In the genomic region with DNA sequence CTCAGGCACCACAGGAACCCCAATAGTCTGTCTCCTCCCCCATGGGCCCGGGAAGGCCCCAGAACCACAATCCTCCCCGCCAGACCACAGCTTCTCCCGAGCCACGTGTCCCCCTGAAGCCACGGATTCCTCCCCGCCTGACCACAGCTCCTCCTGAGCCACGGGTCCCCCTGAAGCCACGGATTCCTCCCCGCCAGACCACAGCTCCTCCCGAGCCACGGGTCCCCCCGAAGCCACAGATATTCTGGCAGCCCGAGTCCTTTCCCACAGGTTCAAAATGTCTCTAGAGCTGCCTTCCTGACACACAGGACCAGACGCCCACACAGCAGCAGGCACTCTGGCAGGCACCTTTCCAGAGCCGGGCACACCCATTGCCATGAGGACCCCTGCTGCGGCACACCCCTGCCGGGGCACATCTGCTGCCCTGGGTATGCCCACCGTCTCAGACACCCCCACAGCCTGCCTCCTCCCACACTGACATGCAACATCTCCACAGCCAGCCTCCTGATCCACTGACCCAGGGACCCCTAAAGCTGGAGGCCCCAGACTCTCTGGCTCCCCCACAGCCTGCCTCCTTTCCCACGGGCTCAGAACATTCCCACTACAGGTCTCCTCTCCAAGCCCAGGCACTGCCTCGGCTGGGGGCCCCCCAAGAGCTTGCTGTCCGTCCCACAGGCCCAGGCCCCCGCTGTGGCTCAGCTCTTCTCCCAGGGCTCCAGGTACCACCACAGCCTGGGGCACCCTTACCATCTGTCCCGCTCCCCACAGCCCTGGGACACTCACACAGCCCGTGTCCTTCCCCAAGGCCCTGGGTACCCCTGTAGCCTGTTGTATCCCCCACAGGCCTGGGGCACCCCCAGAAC, we compare ENCODE assay signal across 9 cellular contexts. TPM values are rescaled to one million over a fixed set of nuclear protein-coding genes. Genes with fewer than 3 reads are reported as not detected.
DNase-seq lines count a peak whose midpoint lies in the region; ATAC-seq and TF ChIP-seq lines count a peak whose summit lies in the region.
"Had no signal": no experiment of that assay in that cellular context is flagged by ENCODE, and none has a peak within 500 bp of the region (broad histone marks: within the 10 kb centered on the region; RNA-seq: fewer than 3 reads in every experiment).

No MANE protein-coding gene starts in this region.

- intact Hi-C loops in upper lobe of right lung (cut with DNase I): no loop called here

- no peak for ATAC-seq in naive thymus-derived CD8-positive, alpha-beta T cell
- no peak for ATAC-seq in upper lobe of right lung
- ATAC-seq in GM18907 (IDR thresholded peaks at IDR 0.05; ENCODE audit: unreplicated experiment): no peak

- peak overlapping the region; percentile 94 to 100 (median 97) for H3K4me2 ChIP-seq in BLaER1 treated with 17β-estradiol and CSF1 and Interleukin-3, amounts not matched to agents 10 nM and 100 nM

- peaks cover 33% of the 10 kb centered on the region for H3K4me1 Mint-ChIP-seq in activated naive CD8-positive, alpha-beta T cell treated with anti-CD3 and anti-CD28 coated beads for 36 hours
- H3K4me1 Mint-ChIP-seq in naive thymus-derived CD8-positive, alpha-beta T cell: peaks cover 23 to 53% (median 50%) of the 10 kb centered on the region in 4 donors

- peak overlapping the region in 2 of 10 experiments; percentile 94 to 97; a peak in 3 of 20 replicates for H3K4me3 ChIP-seq in BLaER1 treated with 17β-estradiol and CSF1 and Interleukin-3, amounts not matched to agents 10 nM and 100 nM
- no peak overlapping the region for H3K4me3 ChIP-seq in HEK293 (ENCODE audit: low read depth, low read length)
- no peak overlapping the region for H3K4me3 ChIP-seq in upper lobe of right lung

- TF ChIP-seq CTCF in HEK293 (tag by site-specific recombination; IDR thresholded peaks at IDR 0.05) (no peak), upper lobe of right lung (IDR thresholded peaks at IDR 0.05) (no peak)

- H3K27me3 ChIP-seq in BLaER1 treated with 17β-estradiol and CSF1 and Interleukin-3, amounts not matched to agents 10 nM and 100 nM: no peaks in the 10 kb centered on the region
- H3K27me3 ChIP-seq in upper lobe of right lung: no peaks in the 10 kb centered on the region

- peak overlapping the region; percentile 95 for H3K4me3 Mint-ChIP-seq in activated naive CD8-positive, alpha-beta T cell treated with anti-CD3 and anti-CD28 coated beads for 36 hours
- H3K4me3 Mint-ChIP-seq in naive thymus-derived CD8-positive, alpha-beta T cell: peak overlapping the region; percentile 39 to 99 (median 81)

- POLR2A ChIA-PET in HEK293 (lab: Yijun Ruan, JAX): no interaction called here
- POLR2A ChIA-PET in naive thymus-derived CD8-positive, alpha-beta T cell (lab: Charles Lee): interaction anchor here (4.4 kb wide), 1 partner anchor 13 kb away, joined by 41 read pairs; a partner anchor contains a TSS

- H3K9me3 ChIP-seq in BLaER1 treated with 17β-estradiol and CSF1 and Interleukin-3, amounts not matched to agents 10 nM and 100 nM (replicated peaks in 1 of 11): no peaks in the 10 kb centered on the region
- H3K9me3 ChIP-seq in HEK293 (ENCODE audit: control insufficient read depth, insufficient read depth, low read depth, low read length) (no peaks in the 10 kb centered on the region), upper lobe of right lung (no peaks in the 10 kb centered on the region)

- CTCF ChIA-PET in HEK293 (lab: Yijun Ruan, JAX): interaction anchor here (1.5 kb wide), 1 partner anchor 366 kb away, joined by 3 read pairs; no protein-coding TSS in a partner anchor

- peaks cover 29% of the 10 kb centered on the region for H3K36me3 Mint-ChIP-seq in activated naive CD8-positive, alpha-beta T cell treated with anti-CD3 and anti-CD28 coated beads for 36 hours
- H3K36me3 Mint-ChIP-seq in naive thymus-derived CD8-positive, alpha-beta T cell: peaks cover 5 to 28% (median 12%) of the 10 kb centered on the region in 3 donors

- H3K36me3 ChIP-seq in BLaER1 treated with 17β-estradiol and CSF1 and Interleukin-3, amounts not matched to agents 10 nM and 100 nM: peaks cover 26 to 44% (median 35%) of the 10 kb centered on the region in 11 experiments
- H3K36me3 ChIP-seq in HEK293 (ENCODE audit: control insufficient read depth in 2 of 2, insufficient read depth in 1 of 2, low read length in 2 of 2) (peaks cover 17 to 37% of the 10 kb centered on the region in 2 experiments), upper lobe of right lung (peaks cover 15% of the 10 kb centered on the region)

- peak overlapping the region in 5 of 11 experiments; percentile 11 to 92 (median 91); a peak in 8 of 22 replicates for H3K27ac ChIP-seq in BLaER1 treated with 17β-estradiol and CSF1 and Interleukin-3, amounts not matched to agents 10 nM and 100 nM
- H3K27ac ChIP-seq in HEK293 (ENCODE audit: extremely low read depth, low read depth, low read length) (no peak overlapping the region), upper lobe of right lung (no peak overlapping the region)

- DNase-seq in activated naive CD8-positive, alpha-beta T cell treated with anti-CD3 and anti-CD28 coated beads for 36 hours: peak; percentile 8
- DNase-seq in naive thymus-derived CD8-positive, alpha-beta T cell: no peak
- DNase-seq in NCI-H146 (lab: John Stamatoyannopoulos, UW) (no peak), CD1c-positive myeloid dendritic cell (ENCODE audit: extremely low spot score) (no peak), upper lobe of right lung (no peak)
- DNase-seq: RPMI8226 had no signal

- no peaks in the 10 kb centered on the region for H3K9me3 Mint-ChIP-seq in activated naive CD8-positive, alpha-beta T cell treated with anti-CD3 and anti-CD28 coated beads for 36 hours
- no peaks in the 10 kb centered on the region for H3K9me3 Mint-ChIP-seq in naive thymus-derived CD8-positive, alpha-beta T cell

- H3K4me1 ChIP-seq in BLaER1 treated with 17β-estradiol and CSF1 and Interleukin-3, amounts not matched to agents 10 nM and 100 nM: peaks cover 35 to 43% (median 38%) of the 10 kb centered on the region in 10 experiments
- H3K4me1 ChIP-seq in HEK293 (ENCODE audit: control insufficient read depth, insufficient read depth, low read length): peaks cover 13% of the 10 kb centered on the region; the same call in 1 of the 2 replicates
- H3K4me1 ChIP-seq in upper lobe of right lung: peaks cover 29% of the 10 kb centered on the region

- H4K20me1 ChIP-seq in BLaER1 treated with 17β-estradiol and CSF1 and Interleukin-3, amounts not matched to agents 10 nM and 100 nM: peaks cover 0 to 48% (median 31%) of the 10 kb centered on the region in 11 experiments; a peak in 14 of 22 replicates

- H3K27me3 Mint-ChIP-seq in activated naive CD8-positive, alpha-beta T cell treated with anti-CD3 and anti-CD28 coated beads for 36 hours: no peaks in the 10 kb centered on the region
- no peaks in the 10 kb centered on the region for H3K27me3 Mint-ChIP-seq in naive thymus-derived CD8-positive, alpha-beta T cell

- peak overlapping the region; percentile 21 to 92 (median 89); a peak in 21 of 22 replicates for H3K9ac ChIP-seq in BLaER1 treated with 17β-estradiol and CSF1 and Interleukin-3, amounts not matched to agents 10 nM and 100 nM

- no peak overlapping the region for H3K27ac Mint-ChIP-seq in activated naive CD8-positive, alpha-beta T cell treated with anti-CD3 and anti-CD28 coated beads for 36 hours
- peak overlapping the region in 7 of 10 donors; percentile 25 to 96 (median 55) for H3K27ac Mint-ChIP-seq in naive thymus-derived CD8-positive, alpha-beta T cell

TF ChIP-seq in HEK293, 187 proteins besides CTCF, POLR2A, EP300 and RAD21 (continues in another document):
- no peak for TF ChIP-seq ZBTB21 (tag by site-specific recombination; IDR thresholded peaks at IDR 0.05)

RNA-seq across cellular contexts. Expression of a gene that starts 2.2 kb away (rescaled TPM):
- total RNA-seq in activated naive CD8-positive, alpha-beta T cell treated with anti-CD3 and anti-CD28 coated beads for 36 hours: 10 to 100 TPM; 14.8 to 15.8 TPM
- 10 to 100 TPM; 17.5 to 24.8 TPM for total RNA-seq in naive thymus-derived CD8-positive, alpha-beta T cell
- 1 to 10 TPM; 1.2 to 2.3 (median 2.2) TPM for polyA plus RNA-seq in naive thymus-derived CD8-positive, alpha-beta T cell
- total RNA-seq in upper lobe of right lung: 18.3 TPM

RNA-seq across cellular contexts. Expression of a gene that starts 2.6 kb away (rescaled TPM):
- total RNA-seq in activated naive CD8-positive, alpha-beta T cell treated with anti-CD3 and anti-CD28 coated beads for 36 hours: 100 to 1,000 TPM; 127 to 128 TPM
- total RNA-seq in naive thymus-derived CD8-positive, alpha-beta T cell: 10 to 100 TPM; 17.2 to 20.9 TPM
- 10 to 100 TPM; 48.7 to 73.5 (median 60.3) TPM for polyA plus RNA-seq in naive thymus-derived CD8-positive, alpha-beta T cell
- total RNA-seq in upper lobe of right lung: 44.6 TPM

RNA-seq across cellular contexts. Expression of a gene that starts 13.1 kb away (rescaled TPM):
- 10 to 100 TPM; 20.1 to 21.6 TPM for total RNA-seq in activated naive CD8-positive, alpha-beta T cell treated with anti-CD3 and anti-CD28 coated beads for 36 hours
- total RNA-seq in naive thymus-derived CD8-positive, alpha-beta T cell: 10 to 100 TPM; 23.1 to 27.3 TPM
- polyA plus RNA-seq in naive thymus-derived CD8-positive, alpha-beta T cell: 10 to 100 TPM; 25.2 to 30.7 (median 28.6) TPM
- 17.4 TPM for total RNA-seq in upper lobe of right lung

RNA-seq across cellular contexts. Expression of a gene that starts 13.3 kb away (rescaled TPM):
- total RNA-seq in activated naive CD8-positive, alpha-beta T cell treated with anti-CD3 and anti-CD28 coated beads for 36 hours: 1 to 10 TPM; 1.4 to 1.8 TPM
- total RNA-seq in naive thymus-derived CD8-positive, alpha-beta T cell: 1 to 10 TPM; 3.4 to 4.2 TPM
- polyA plus RNA-seq in naive thymus-derived CD8-positive, alpha-beta T cell: 1 to 10 TPM; 2.2 to 6.4 (median 5.8) TPM
- 1.3 TPM for total RNA-seq in upper lobe of right lung
